In genomic region chr3:19946832-19947548, GRCh38 we compare ENCODE assay signal across 8 cellular contexts. TPM values are rescaled to one million over a fixed set of nuclear protein-coding genes. Genes with fewer than 3 reads are reported as not detected.
A peak's percentile ranks its signal among the peaks of the same experiment; 100 is the strongest.
DNase-seq lines count a peak whose midpoint lies in the region; ATAC-seq and TF ChIP-seq lines count a peak whose summit lies in the region.

Gene RAB5A (plus strand): TSS chr3:19947097. CDS start chr3:19950899, 3,802 bp downstream.

- H3K4me3 ChIP-seq in SU-DHL-6 (ENCODE audit: insufficient read depth, low read length, poor library complexity, severe bottlenecking) (peak within 1 kb of the TSS; percentile 82), thymus (ENCODE audit: low read length) (peak within 1 kb of the TSS; percentile 87)

- no peak for TF ChIP-seq CTCF in SU-DHL-6 (IDR thresholded peaks at IDR 0.05; ENCODE audit: insufficient read depth, low read length, poor library complexity, severe bottlenecking)
- TF ChIP-seq CTCF in glutamatergic neuron (IDR thresholded peaks at IDR 0.05; ENCODE audit: partially characterized antibody, unreplicated experiment) = no peak
- TF ChIP-seq CTCF in osteocyte (IDR thresholded peaks at IDR 0.05) = no peak

- H2AFZ ChIP-seq in SU-DHL-6 (ENCODE audit: low read depth, low read length, severe bottlenecking) = peak within 1 kb of the TSS; percentile 92

- H3K4me1 Mint-ChIP-seq in activated naive CD8-positive, alpha-beta T cell treated with anti-CD3 and anti-CD28 coated beads, Interleukin-2, amount 10 ng/mL, durations not matched to agents 7 days and 5 days = peaks cover 30% of the 10 kb centered on the region
- H3K4me1 Mint-ChIP-seq in glutamatergic neuron (ENCODE audit: low read depth, unreplicated experiment) (peaks cover 13% of the 10 kb centered on the region), osteocyte (ENCODE audit: unreplicated experiment) (peaks cover 36% of the 10 kb centered on the region)

- peak; percentile 40 for TF ChIP-seq POLR2A in GM10847 (IDR thresholded peaks at IDR 0.05; ENCODE audit: extremely low read depth, insufficient read length)

- H3K9ac ChIP-seq in SU-DHL-6 (ENCODE audit: low read length) = peak within 1 kb of the TSS; percentile 67

- peak; percentile 84 for DNase-seq in NCI-H128 (lab: John Stamatoyannopoulos, UW; ENCODE audit: unreplicated experiment)
- peak; percentile 96 for DNase-seq in activated naive CD8-positive, alpha-beta T cell treated with anti-CD3 and anti-CD28 coated beads, Interleukin-2, amount 10 ng/mL, durations not matched to agents 7 days and 5 days
- DNase-seq in glutamatergic neuron = peak; percentile 96
- DNase-seq in osteocyte (ENCODE audit: extremely low spot score, unreplicated experiment) = peak; percentile 98

- H3K27ac ChIP-seq in SU-DHL-6 (ENCODE audit: low read depth, low read length) (peak within 1 kb of the TSS; percentile 70), thymus (ENCODE audit: low read depth) (peak within 1 kb of the TSS; percentile 97)

- H3K9me3 Mint-ChIP-seq in activated naive CD8-positive, alpha-beta T cell treated with anti-CD3 and anti-CD28 coated beads, Interleukin-2, amount 10 ng/mL, durations not matched to agents 7 days and 5 days = peaks cover 1% of the 10 kb centered on the region
- peaks cover 7% of the 10 kb centered on the region for H3K9me3 Mint-ChIP-seq in glutamatergic neuron (ENCODE audit: unreplicated experiment)
- H3K9me3 Mint-ChIP-seq in osteocyte (ENCODE audit: unreplicated experiment) = no peaks in the 10 kb centered on the region

- H4K20me1 ChIP-seq in SU-DHL-6 (ENCODE audit: low read depth, low read length) = peaks cover 9% of the 10 kb centered on the region

- H3K27me3 Mint-ChIP-seq in activated naive CD8-positive, alpha-beta T cell treated with anti-CD3 and anti-CD28 coated beads, Interleukin-2, amount 10 ng/mL, durations not matched to agents 7 days and 5 days = no peaks in the 10 kb centered on the region
- H3K27me3 Mint-ChIP-seq in glutamatergic neuron (ENCODE audit: unreplicated experiment) (peaks cover 4% of the 10 kb centered on the region), osteocyte (ENCODE audit: unreplicated experiment) (no peaks in the 10 kb centered on the region)

- H3K27ac Mint-ChIP-seq in activated naive CD8-positive, alpha-beta T cell treated with anti-CD3 and anti-CD28 coated beads, Interleukin-2, amount 10 ng/mL, durations not matched to agents 7 days and 5 days = peak within 1 kb of the TSS; percentile 100
- H3K27ac Mint-ChIP-seq in glutamatergic neuron (ENCODE audit: unreplicated experiment) (peak within 1 kb of the TSS; percentile 93), osteocyte (ENCODE audit: unreplicated experiment) (peak within 1 kb of the TSS; percentile 100)

- H3K36me3 Mint-ChIP-seq in activated naive CD8-positive, alpha-beta T cell treated with anti-CD3 and anti-CD28 coated beads, Interleukin-2, amount 10 ng/mL, durations not matched to agents 7 days and 5 days = peaks cover 23% of the 10 kb centered on the region
- no peaks in the 10 kb centered on the region for H3K36me3 Mint-ChIP-seq in glutamatergic neuron (ENCODE audit: unreplicated experiment)
- peaks cover 16% of the 10 kb centered on the region for H3K36me3 Mint-ChIP-seq in osteocyte (ENCODE audit: unreplicated experiment)

- H3K9me3 ChIP-seq in SU-DHL-6 (ENCODE audit: insufficient read depth, low read length) (no peaks in the 10 kb centered on the region), thymus (ENCODE audit: control insufficient read depth) (no peaks in the 10 kb centered on the region)

- WGBS in thymus = under 1% methylated on average over 73 of the region's 73 CpGs

- H3K4me1 ChIP-seq in thymus (ENCODE audit: control insufficient read depth, insufficient read depth, low read length) = peaks cover 3% of the 10 kb centered on the region

- H3K79me2 ChIP-seq in SU-DHL-6 (ENCODE audit: insufficient read depth, low read length) = peaks cover 51% of the 10 kb centered on the region

- H3K27me3 ChIP-seq in SU-DHL-6 (ENCODE audit: low read length) = no peaks in the 10 kb centered on the region
- no peaks in the 10 kb centered on the region for H3K27me3 ChIP-seq in thymus (ENCODE audit: control insufficient read depth, insufficient read depth)

- POLR2A ChIA-PET in activated naive CD8-positive, alpha-beta T cell treated with anti-CD3 and anti-CD28 coated beads, Interleukin-2, amount 10 ng/mL, durations not matched to agents 7 days and 5 days (lab: Charles Lee) = interaction anchor here (0.5 to 2.0 kb wide), 7 partner anchors 9 to 238 kb away, joined by 3 to 9 read pairs (median 4); partner anchors contain the start of gene KAT2B

- H3K4me3 Mint-ChIP-seq in activated naive CD8-positive, alpha-beta T cell treated with anti-CD3 and anti-CD28 coated beads, Interleukin-2, amount 10 ng/mL, durations not matched to agents 7 days and 5 days = peak within 1 kb of the TSS; percentile 100
- H3K4me3 Mint-ChIP-seq in glutamatergic neuron (ENCODE audit: unreplicated experiment) (peak within 1 kb of the TSS; percentile 98), osteocyte (ENCODE audit: unreplicated experiment) (peak within 1 kb of the TSS; percentile 100)

- peaks cover 28% of the 10 kb centered on the region for H3F3A ChIP-seq in SU-DHL-6 (ENCODE audit: insufficient read depth)

- H3K4me2 ChIP-seq in SU-DHL-6 (ENCODE audit: low read depth, low read length, poor library complexity, severe bottlenecking) = peak within 1 kb of the TSS; percentile 90

- ATAC-seq in HG02678 (IDR thresholded peaks at IDR 0.05; ENCODE audit: unreplicated experiment) = peak; percentile 95
- ATAC-seq in activated naive CD8-positive, alpha-beta T cell treated with anti-CD3 and anti-CD28 coated beads, Interleukin-2, amount 10 ng/mL, durations not matched to agents 7 days and 5 days (ENCODE audit: low read depth) = peak; percentile 91

- H3K36me3 ChIP-seq in SU-DHL-6 (ENCODE audit: low read length) = peaks cover 7% of the 10 kb centered on the region; the same call in 1 of the 2 replicates
- peaks cover 7% of the 10 kb centered on the region for H3K36me3 ChIP-seq in thymus (ENCODE audit: control insufficient read depth, insufficient read depth)

- no peaks in the 10 kb centered on the region for H3K9me2 ChIP-seq in SU-DHL-6 (replicated peaks; ENCODE audit: insufficient read depth, low read length)

RNA-seq across cellular contexts. Expression of gene RAB5A, which starts in this region (rescaled TPM):
- 10 to 100 TPM; 62.1 to 63.6 TPM for total RNA-seq in activated naive CD8-positive, alpha-beta T cell treated with anti-CD3 and anti-CD28 coated beads, Interleukin-2, amount 10 ng/mL, durations not matched to agents 7 days and 5 days
- total RNA-seq in glutamatergic neuron (ENCODE audit: unreplicated experiment) = 81.8 TPM
- total RNA-seq in osteocyte = 83.0 and 84.8 TPM in 2 replicates
- polyA plus RNA-seq in thymus = 51.8 TPM

Comparison
In these comparisons a context has a peak if more than half of its experiments do, and no peak if none do; other contexts are left out.
1. Peak in every context shown above with its lines: DNase-seq, ATAC-seq, H3K4me3 ChIP-seq and H3K27ac ChIP-seq.